Comparison of ENCODE assay signal across 8 cellular contexts in the genomic region with DNA sequence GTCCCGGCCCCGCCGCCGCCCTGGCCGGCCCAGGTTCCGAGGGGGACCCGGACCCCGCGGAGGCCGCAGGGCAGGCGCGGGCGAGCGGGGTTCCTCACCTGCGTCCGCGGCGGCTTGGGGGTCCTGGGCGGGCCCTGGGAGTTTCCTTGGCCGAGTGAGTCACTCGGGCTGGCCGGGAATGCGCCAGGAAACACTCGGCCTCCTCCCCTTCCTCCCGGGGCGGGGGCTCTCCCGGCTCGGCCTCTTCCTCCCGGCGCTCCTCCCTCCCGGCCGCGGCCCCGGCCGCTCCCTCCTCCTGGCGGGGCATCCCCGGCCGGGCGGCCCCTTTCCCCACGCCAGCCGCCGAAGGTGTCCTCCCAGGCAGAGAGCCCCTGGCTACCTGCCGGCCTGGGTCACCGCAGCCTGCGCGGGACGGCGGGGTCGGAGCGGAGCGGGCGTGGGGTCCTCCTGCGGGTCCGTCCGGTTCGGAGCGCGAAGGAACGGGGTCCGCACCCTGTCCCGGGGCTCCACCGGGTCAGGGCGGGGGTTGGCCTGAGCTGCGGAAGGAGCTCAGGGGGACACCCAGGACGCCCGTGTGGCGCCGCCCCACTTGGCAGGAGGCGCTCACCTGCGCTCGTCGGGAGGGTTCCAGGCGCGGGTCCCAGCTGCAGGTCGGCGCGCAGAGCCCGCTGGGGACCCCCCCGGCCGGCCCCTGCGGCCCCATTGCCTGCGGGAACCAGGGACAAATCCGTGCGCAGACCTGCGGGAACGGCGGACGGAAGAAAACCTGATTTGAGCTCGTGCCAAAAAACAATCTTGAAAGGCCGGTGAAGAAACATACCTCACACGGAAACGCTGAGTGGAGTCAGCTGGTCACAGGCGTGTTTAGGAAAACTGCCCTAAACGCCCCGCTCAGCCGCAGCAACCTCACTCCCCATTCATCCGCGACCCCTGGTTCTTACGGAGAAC. TPM values are rescaled to one million over a fixed set of nuclear protein-coding genes. Genes with fewer than 3 reads are reported as not detected.
DNase-seq lines count a peak whose midpoint lies in the region; TF ChIP-seq lines count a peak whose summit lies in the region.

A gene (minus strand): TSS at position 180 of the 948 bp plus-strand sequence. CDS start 33,083 bp downstream, outside the sequence.

- H3F3A ChIP-seq in MM.1S (ENCODE audit: insufficient read depth, low read length): no peaks in the 10 kb centered on the region

- 0 out of 2 replicates have a peak, but pooled peaks cover 4% of the 10 kb centered on the region for H3K4me1 ChIP-seq in MM.1S (ENCODE audit: low read length)
- peaks cover 4% of the 10 kb centered on the region for H3K4me1 ChIP-seq in endocrine pancreas (ENCODE audit: control insufficient read depth, insufficient read depth, low read length)

- H3K4me3 ChIP-seq in MM.1S (ENCODE audit: low read length) (peak within 1 kb of the TSS; percentile 96), WI38 (ENCODE audit: low read depth, low read length) (peak within 1 kb of the TSS; percentile 77), endocrine pancreas (ENCODE audit: control insufficient read depth, insufficient read depth, low read length) (peak within 1 kb of the TSS; percentile 64)

- H4K20me1 ChIP-seq in MM.1S (ENCODE audit: insufficient read depth, low read length): no peaks in the 10 kb centered on the region

- H3K9ac ChIP-seq in MM.1S (ENCODE audit: low read length) (peak within 1 kb of the TSS; percentile 46; the same call in 1 of the 2 replicates), endocrine pancreas (ENCODE audit: control insufficient read depth, insufficient read depth, low read length) (peak within 1 kb of the TSS; percentile 96)

- H3K27ac Mint-ChIP-seq in stimulated activated naive CD8-positive, alpha-beta T cell treated with anti-CD3 and anti-CD28 coated beads, Interleukin-15, Interleukin-2, amounts not matched to agents 100 ng/mL and 50 ng/mL, for 24 hours: peak within 1 kb of the TSS; percentile 78

- peak within 1 kb of the TSS; percentile 98 for H2AFZ ChIP-seq in MM.1S (ENCODE audit: low read length)

- TF ChIP-seq CTCF in MM.1S (IDR thresholded peaks at IDR 0.05; ENCODE audit: low read length) (no peak), WI38 (IDR thresholded peaks at IDR 0.05; ENCODE audit: low read depth, low read length) (no peak)

- H3K27me3 ChIP-seq in MM.1S (replicated peaks; ENCODE audit: insufficient read depth, low read length): no peaks in the 10 kb centered on the region
- no peaks in the 10 kb centered on the region for H3K27me3 ChIP-seq in endocrine pancreas (ENCODE audit: control insufficient read depth, insufficient read depth, low read length)

- no peak within 1 kb of the TSS; the same call in 1 of the 2 replicates for H3K27ac ChIP-seq in MM.1S (ENCODE audit: low read length)

- peak within 1 kb of the TSS; percentile 96 for H3K4me3 Mint-ChIP-seq in stimulated activated naive CD8-positive, alpha-beta T cell treated with anti-CD3 and anti-CD28 coated beads, Interleukin-15, Interleukin-2, amounts not matched to agents 100 ng/mL and 50 ng/mL, for 24 hours

- H3K79me2 ChIP-seq in MM.1S (ENCODE audit: low read length): peaks cover 41% of the 10 kb centered on the region

- H3K9me3 Mint-ChIP-seq in stimulated activated naive CD8-positive, alpha-beta T cell treated with anti-CD3 and anti-CD28 coated beads, Interleukin-15, Interleukin-2, amounts not matched to agents 100 ng/mL and 50 ng/mL, for 24 hours: no peaks in the 10 kb centered on the region

- no peaks in the 10 kb centered on the region for H3K36me3 Mint-ChIP-seq in stimulated activated naive CD8-positive, alpha-beta T cell treated with anti-CD3 and anti-CD28 coated beads, Interleukin-15, Interleukin-2, amounts not matched to agents 100 ng/mL and 50 ng/mL, for 24 hours (ENCODE audit: low read depth)

- peaks cover 12% of the 10 kb centered on the region for H3K4me1 Mint-ChIP-seq in stimulated activated naive CD8-positive, alpha-beta T cell treated with anti-CD3 and anti-CD28 coated beads, Interleukin-15, Interleukin-2, amounts not matched to agents 100 ng/mL and 50 ng/mL, for 24 hours (ENCODE audit: low read depth)

- peaks cover 20% of the 10 kb centered on the region for H3K27me3 Mint-ChIP-seq in stimulated activated naive CD8-positive, alpha-beta T cell treated with anti-CD3 and anti-CD28 coated beads, Interleukin-15, Interleukin-2, amounts not matched to agents 100 ng/mL and 50 ng/mL, for 24 hours

- H3K36me3 ChIP-seq in MM.1S (replicated peaks; ENCODE audit: insufficient read depth, low read length): no peaks in the 10 kb centered on the region
- no peaks in the 10 kb centered on the region for H3K36me3 ChIP-seq in endocrine pancreas (ENCODE audit: control insufficient read depth, insufficient read depth, low read length)

- H3K9me2 ChIP-seq in MM.1S (replicated peaks; ENCODE audit: insufficient read depth, low read length): no peaks in the 10 kb centered on the region

- no peaks in the 10 kb centered on the region for H3K9me3 ChIP-seq in MM.1S (replicated peaks; ENCODE audit: insufficient read depth, low read length)
- no peaks in the 10 kb centered on the region for H3K9me3 ChIP-seq in endocrine pancreas (ENCODE audit: control insufficient read depth, low read length)

- peak within 1 kb of the TSS; percentile 83 for H3K4me2 ChIP-seq in MM.1S (ENCODE audit: low read depth, low read length)

- DNase-seq in NCI-H2029 (lab: John Stamatoyannopoulos, UW): peak; percentile 23
- no peak for DNase-seq in NCI-H2029 treated with DMSO at 0.1 percent for 48 hours (lab: John Stamatoyannopoulos, UW)
- DNase-seq in H4 (ENCODE audit: low spot score): peak; percentile 67
- DNase-seq in MM.1S: peak; percentile 53
- DNase-seq in lung microvascular endothelial cell (ENCODE audit: low read depth in 2 of 2): peak; percentile 89 to 90

RNA-seq across cellular contexts. Expression of the gene that starts here (rescaled TPM):
- 38.4 and 39.3 TPM in 2 replicates for total RNA-seq in H4 (2014; rRNA removed; shearing (Covaris generic))
- 64.3 and 65.2 TPM in 2 replicates for total RNA-seq in lung microvascular endothelial cell
